17 cellular contexts compared by ENCODE assay signal in the genomic region with DNA sequence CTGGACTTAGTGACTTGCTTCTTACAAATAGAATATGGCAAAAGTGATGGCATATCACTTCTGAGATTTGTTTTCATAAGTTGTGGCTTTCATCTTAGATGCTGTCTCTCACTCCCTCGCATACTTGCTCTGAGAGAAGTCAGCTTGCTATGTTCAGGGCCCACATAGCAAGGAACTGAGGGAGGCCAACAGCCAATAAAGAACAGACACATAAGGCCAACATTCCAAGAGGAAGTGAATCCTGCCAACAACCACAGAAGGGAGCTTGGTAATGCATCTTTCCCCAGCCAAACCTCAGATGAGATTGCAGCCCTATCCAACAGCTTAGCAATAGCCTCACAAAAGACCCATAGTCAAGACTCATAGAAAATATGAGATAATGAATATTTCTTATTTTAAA. TPM values are rescaled to one million over a fixed set of nuclear protein-coding genes. Genes with fewer than 3 reads are reported as not detected.
DNase-seq lines count a peak whose midpoint lies in the region; TF ChIP-seq lines count a peak whose summit lies in the region.
"Had no signal": no experiment of that assay in that cellular context is flagged by ENCODE, and none has a peak within 500 bp of the region (broad histone marks: within the 10 kb centered on the region; RNA-seq: fewer than 3 reads in every experiment).

No MANE protein-coding gene starts in this region.

- H4K20me1 ChIP-seq in GM23248 (ENCODE audit: insufficient read depth) = no peaks in the 10 kb centered on the region
- no peaks in the 10 kb centered on the region for H4K20me1 ChIP-seq in fibroblast of lung (ENCODE audit: control insufficient read depth, extremely low read depth, insufficient read depth, low read length)

- H3K79me2 ChIP-seq in GM23248 (ENCODE audit: insufficient read depth) = no peaks in the 10 kb centered on the region
- H3K79me2 ChIP-seq in fibroblast of lung (ENCODE audit: control insufficient read depth, insufficient read depth, low read length) = no peaks in the 10 kb centered on the region

- no peak overlapping the region for H3K27ac Mint-ChIP-seq in activated T-helper 1 cell treated with anti-CD3 and anti-CD28 coated beads, Interleukin-12 subunit alpha, Interleukin-12 subunit beta, Interleukin-2, Interleukin-4 antibody, amounts not matched to agents 30 ng/mL and 10 ng/mL and 1 ng/mL, durations not matched to agents 14 hours and 24 hours and 36 hours

- no peaks in the 10 kb centered on the region for H3K4me1 Mint-ChIP-seq in activated T-helper 1 cell treated with anti-CD3 and anti-CD28 coated beads, Interleukin-12 subunit alpha, Interleukin-12 subunit beta, Interleukin-2, Interleukin-4 antibody, amounts not matched to agents 30 ng/mL and 10 ng/mL and 1 ng/mL, durations not matched to agents 14 hours and 24 hours and 36 hours (ENCODE audit: low read depth)

- in situ Hi-C loops in GM23248 (cut with MboI) = no loop called here
- in situ Hi-C loops in G401 (cut with HindIII; ENCODE audit: low sequenced_read_pairs) = no loop called here

- H2AFZ ChIP-seq in GM23248 (no peak overlapping the region), fibroblast of lung (ENCODE audit: low read length) (no peak overlapping the region)

- 59 to 60% methylated on average over 1 of the region's 1 CpG for WGBS in GM23248 (ENCODE audit: low coverage in 1 of 2, low lambda C conversion rate in 2 of 2, missing lambda C conversion rate in 2 of 2), 2 experiments

- intact Hi-C loops in activated T-helper 1 cell treated with anti-CD3 and anti-CD28 coated beads, Interleukin-12 subunit alpha, Interleukin-12 subunit beta, Interleukin-2, Interleukin-4 antibody, amounts not matched to agents 30 ng/mL and 10 ng/mL and 1 ng/mL, durations not matched to agents 14 hours and 24 hours and 36 hours (cut with micrococcal nuclease) = no loop called here

- H3K9me2 ChIP-seq in GM23248 (ENCODE audit: insufficient read depth) = no peaks in the 10 kb centered on the region

- H3K4me3 Mint-ChIP-seq in activated T-helper 1 cell treated with anti-CD3 and anti-CD28 coated beads, Interleukin-12 subunit alpha, Interleukin-12 subunit beta, Interleukin-2, Interleukin-4 antibody, amounts not matched to agents 30 ng/mL and 10 ng/mL and 1 ng/mL, durations not matched to agents 14 hours and 24 hours and 36 hours = no peak overlapping the region

- H3K4me2 ChIP-seq in GM23248 (ENCODE audit: unreplicated experiment) (no peak overlapping the region), fibroblast of lung (ENCODE audit: extremely low read depth, insufficient read depth, low read length) (no peak overlapping the region)

- H3K36me3 ChIP-seq in GM23248 (ENCODE audit: low read depth) (no peaks in the 10 kb centered on the region), fibroblast of lung (ENCODE audit: control insufficient read depth, insufficient read depth, low read length) (no peaks in the 10 kb centered on the region)

- H3K27ac ChIP-seq in GM23248 = no peak overlapping the region
- H3K27ac ChIP-seq in fibroblast of lung (ENCODE audit: insufficient read depth, low read length) = no peak overlapping the region
- H3K27ac ChIP-seq: C4-2B had no signal

- H3K27me3 Mint-ChIP-seq in activated T-helper 1 cell treated with anti-CD3 and anti-CD28 coated beads, Interleukin-12 subunit alpha, Interleukin-12 subunit beta, Interleukin-2, Interleukin-4 antibody, amounts not matched to agents 30 ng/mL and 10 ng/mL and 1 ng/mL, durations not matched to agents 14 hours and 24 hours and 36 hours (ENCODE audit: insufficient read depth) = peaks cover 5% of the 10 kb centered on the region

- H3F3A ChIP-seq in GM23248 (ENCODE audit: insufficient read depth) = no peaks in the 10 kb centered on the region

- H3K4me3 ChIP-seq in GM23248 = no peak overlapping the region
- no peak overlapping the region for H3K4me3 ChIP-seq in fibroblast of lung (replicated peaks in 1 of 4; ENCODE audit: control extremely low read depth in 1 of 4, insufficient read depth in 1 of 4, low read depth in 3 of 4, low read length in 4 of 4)

- H3K4me1 ChIP-seq in GM23248 (ENCODE audit: insufficient read depth) (no peaks in the 10 kb centered on the region), fibroblast of lung (ENCODE audit: control insufficient read depth, extremely low read depth, insufficient read depth, low read length) (no peaks in the 10 kb centered on the region)

- H3K36me3 Mint-ChIP-seq in activated T-helper 1 cell treated with anti-CD3 and anti-CD28 coated beads, Interleukin-12 subunit alpha, Interleukin-12 subunit beta, Interleukin-2, Interleukin-4 antibody, amounts not matched to agents 30 ng/mL and 10 ng/mL and 1 ng/mL, durations not matched to agents 14 hours and 24 hours and 36 hours (ENCODE audit: low read depth) = no peaks in the 10 kb centered on the region

- H3K27me3 ChIP-seq in GM23248 (replicated peaks; ENCODE audit: insufficient read depth) (no peaks in the 10 kb centered on the region), fibroblast of lung (ENCODE audit: control insufficient read depth, insufficient read depth, low read length) (no peaks in the 10 kb centered on the region)

- no peak for TF ChIP-seq CTCF in fibroblast of lung (conservative IDR thresholded peaks at IDR 0.05 in 1 of 2, IDR thresholded peaks at IDR 0.05 in 1 of 2; ENCODE audit: low read depth in 1 of 2, low read length in 2 of 2)

- peak; percentile 9 for DNase-seq in GM23248
- DNase-seq in amniotic epithelial cell (ENCODE audit: low read depth) = peak; percentile 94
- DNase-seq in fibroblast of lung (ENCODE audit: low read depth in 2 of 2) = peak; percentile 11 to 78
- DNase-seq in myocyte (ENCODE audit: low read depth) = peak; percentile 9
- DNase-seq in GM19238 (ENCODE audit: insufficient read length, low spot score) = no peak
- no peak for DNase-seq in G401 (ENCODE audit: low spot score)
- DNase-seq in activated T-helper 1 cell treated with anti-CD3 and anti-CD28 coated beads, Interleukin-12 subunit alpha, Interleukin-12 subunit beta, Interleukin-2, Interleukin-4 antibody, amounts not matched to agents 30 ng/mL and 10 ng/mL and 1 ng/mL, durations not matched to agents 14 hours and 24 hours and 36 hours (ENCODE audit: low spot score) = no peak
- DNase-seq: DND-41, H7, Karpas-422, MM.1S, NCI-H1092 treated with DMSO at 0.1 percent for 48 hours, NCI-H345, NCI-H526 treated with DMSO at 0.1 percent for 48 hours, SHP77 treated with DMSO at 0.1 percent for 48 hours had no signal

- no peaks in the 10 kb centered on the region for H3K9me3 Mint-ChIP-seq in activated T-helper 1 cell treated with anti-CD3 and anti-CD28 coated beads, Interleukin-12 subunit alpha, Interleukin-12 subunit beta, Interleukin-2, Interleukin-4 antibody, amounts not matched to agents 30 ng/mL and 10 ng/mL and 1 ng/mL, durations not matched to agents 14 hours and 24 hours and 36 hours

- no peaks in the 10 kb centered on the region for H3K9me3 ChIP-seq in GM23248 (ENCODE audit: low read depth)
- H3K9me3 ChIP-seq in fibroblast of lung (ENCODE audit: control insufficient read depth, insufficient read depth, low read depth, low read length) = no peaks in the 10 kb centered on the region

- no peak overlapping the region for H3K9ac ChIP-seq in GM23248
- H3K9ac ChIP-seq in fibroblast of lung (ENCODE audit: insufficient read depth, low read length) = no peak overlapping the region

RNA-seq across cellular contexts. Expression of a gene that starts 39.2 kb away (rescaled TPM):
- 28.4 and 93.0 TPM in 2 replicates for total RNA-seq in GM23248 (2014; rRNA removed; shearing (Covaris generic))
- polyA plus RNA-seq in GM23248 (2016; fragmentation: Nextera tagmentation; extraction: Ambion mirVana) (18.2 and 28.6 TPM in 2 replicates), fibroblast of lung (39.6 and 51.6 TPM in 2 replicates)
- total RNA-seq in fibroblast of lung (59.8 and 97.1 TPM in 2 replicates), myocyte (68.5 and 69.1 TPM in 2 replicates)
- polyA plus RNA-seq in fibroblast of lung (2012) = 14.7 and 19.4 TPM in 2 replicates
- polyA minus RNA-seq in fibroblast of lung (ENCODE audit: low replicate concordance) = 13.7 and 20.8 TPM in 2 replicates
- 42.4 TPM for polyA plus RNA-seq in myocyte (2012)
- 39.3 and 44.7 TPM in 2 replicates for total RNA-seq in G401 (2014; rRNA removed; shearing (Covaris generic))
- total RNA-seq in activated T-helper 1 cell treated with anti-CD3 and anti-CD28 coated beads, Interleukin-12 subunit alpha, Interleukin-12 subunit beta, Interleukin-2, Interleukin-4 antibody, amounts not matched to agents 30 ng/mL and 10 ng/mL and 1 ng/mL, durations not matched to agents 14 hours and 24 hours and 36 hours = 103 and 116 TPM in 2 replicates

RNA-seq across cellular contexts. Expression of a gene that starts 53.6 kb away (rescaled TPM):
- 1.0 and 1.8 TPM in 2 replicates for total RNA-seq in GM23248 (2014; rRNA removed; shearing (Covaris generic))
- 0.57 and 1.6 TPM in 2 replicates for polyA plus RNA-seq in GM23248 (2016; fragmentation: Nextera tagmentation; extraction: Ambion mirVana)
- 5.6 and 5.9 TPM in 2 replicates for total RNA-seq in fibroblast of lung
- 3.6 and 5.5 TPM in 2 replicates for polyA plus RNA-seq in fibroblast of lung
- 1.7 and 3.4 TPM in 2 replicates for polyA plus RNA-seq in fibroblast of lung (2012)
- 0.85 and 9.4 TPM in 2 replicates for polyA minus RNA-seq in fibroblast of lung (ENCODE audit: low replicate concordance)
- total RNA-seq in myocyte = 6.4 and 7.1 TPM in 2 replicates
- 4.9 TPM for polyA plus RNA-seq in myocyte (2012)
- total RNA-seq in G401 (2014; rRNA removed; shearing (Covaris generic)) = 28.7 and 50.1 TPM in 2 replicates
- total RNA-seq in activated T-helper 1 cell treated with anti-CD3 and anti-CD28 coated beads, Interleukin-12 subunit alpha, Interleukin-12 subunit beta, Interleukin-2, Interleukin-4 antibody, amounts not matched to agents 30 ng/mL and 10 ng/mL and 1 ng/mL, durations not matched to agents 14 hours and 24 hours and 36 hours = 1.3 and 2.3 TPM in 2 replicates
- total RNA-seq: A673 had no signal

Comparison
In these comparisons a context has a peak if more than half of its experiments do, and no peak if none do; other contexts are left out.
1. DNase-seq: peak in GM23248 (single experiment), amniotic epithelial cell (single experiment), fibroblast of lung (2 of 2) and myocyte (single experiment); none in GM19238 (single experiment), G401 (single experiment) and activated T-helper 1 cell treated with anti-CD3 and anti-CD28 coated beads, Interleukin-12 subunit alpha, Interleukin-12 subunit beta, Interleukin-2, Interleukin-4 antibody, amounts not matched to agents 30 ng/mL and 10 ng/mL and 1 ng/mL, durations not matched to agents 14 hours and 24 hours and 36 hours (single experiment).